ENCODE assay signal across 9 cellular contexts in the genomic region with DNA sequence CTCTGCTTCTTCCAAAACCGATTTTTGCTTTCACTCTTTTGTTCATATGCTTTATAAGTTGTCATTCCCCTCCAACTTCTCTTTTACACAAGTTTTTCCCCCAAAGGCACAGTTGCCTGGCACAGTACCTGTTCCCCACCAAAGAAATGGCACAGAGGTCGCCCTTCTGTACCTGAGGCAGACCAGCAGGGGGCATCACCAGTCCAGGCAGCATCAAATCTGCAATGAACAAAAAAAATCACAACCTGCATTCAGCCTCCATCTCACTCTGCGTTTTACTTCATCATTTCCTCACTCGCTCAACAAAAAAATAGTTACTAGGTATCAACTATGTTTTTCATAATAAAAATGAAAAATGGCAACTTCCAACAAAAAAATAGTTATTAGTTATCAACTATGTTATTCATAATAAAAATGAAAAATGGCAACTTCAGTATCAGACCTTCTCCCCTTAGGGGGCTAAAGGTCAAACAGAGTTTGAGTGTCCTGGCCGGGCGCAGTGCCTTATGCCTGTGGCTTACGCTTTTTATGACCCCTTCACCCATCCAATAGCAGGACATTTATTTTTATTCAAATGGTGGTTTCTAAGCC. TPM values are rescaled to one million over a fixed set of nuclear protein-coding genes. Genes with fewer than 3 reads are reported as not detected.
A peak's percentile ranks its signal among the peaks of the same experiment; 100 is the strongest.
DNase-seq lines count a peak whose midpoint lies in the region; ATAC-seq, FAIRE-seq and TF ChIP-seq lines count a peak whose summit lies in the region.
"Had no signal": no experiment of that assay in that cellular context is flagged by ENCODE, and none has a peak within 500 bp of the region (broad histone marks: within the 10 kb centered on the region; RNA-seq: fewer than 3 reads in every experiment).

No MANE protein-coding gene starts in this region.

- FAIRE-seq in HTR-8/SVneo (lab: Jason Lieb, UNC), result no peak
- FAIRE-seq: islet of Langerhans had no signal

- H3K4me3 ChIP-seq in NT2/D1 (ENCODE audit: insufficient read length, low read depth), result no peak overlapping the region
- no peak overlapping the region for H3K4me3 ChIP-seq in fibroblast of the aortic adventitia (ENCODE audit: low read depth, low read length)

- no peak overlapping the region for H3K9ac ChIP-seq in NT2/D1 (ENCODE audit: insufficient read length, low read depth)

- no peak for ATAC-seq in HG02840 (IDR thresholded peaks at IDR 0.05; ENCODE audit: low FRiP score, unreplicated experiment)

- DNase-seq in 8988T (peak; percentile 34), NT2/D1 (ENCODE audit: low read depth, low spot score) (peak; percentile 43), fibroblast of the aortic adventitia (ENCODE audit: low read depth) (peak; percentile 49), HTR-8/SVneo (ENCODE audit: insufficient read length, low spot score) (no peak)
- peak; percentile 63 for DNase-seq in activated T-cell treated with anti-CD3 and anti-CD28 coated beads, Interleukin-2, amount 50 U/mL, for 1 hour
- peak; percentile 66 for DNase-seq in stimulated activated CD4-positive, alpha-beta T cell treated with anti-CD3 and anti-CD28 coated beads, Interleukin-1b, Interleukin-23, amount 100 ng/mL, for 48 hours

- peak; percentile 87 for TF ChIP-seq CTCF in GM12873 (IDR thresholded peaks at IDR 0.05; ENCODE audit: insufficient read depth, low read depth, low read length, missing control alignments)
- peak; percentile 81 for TF ChIP-seq CTCF in fibroblast of the aortic adventitia (IDR thresholded peaks at IDR 0.05; ENCODE audit: insufficient read depth, low read length)

- peaks cover 68% of the 10 kb centered on the region for H3K36me3 ChIP-seq in NT2/D1 (ENCODE audit: insufficient read depth, insufficient read length, low read length)

- H3K9me3 ChIP-seq in NT2/D1 (ENCODE audit: insufficient read depth, low read length), result no peaks in the 10 kb centered on the region

- peaks cover 2% of the 10 kb centered on the region for H3K4me1 ChIP-seq in NT2/D1 (ENCODE audit: insufficient read depth, insufficient read length)

- H3K27me3 ChIP-seq in NT2/D1 (ENCODE audit: insufficient read depth, insufficient read length), result no peaks in the 10 kb centered on the region

RNA-seq across cellular contexts. Expression of a gene that starts 4.1 kb away (rescaled TPM):
- total RNA-seq in fibroblast of the aortic adventitia (ENCODE audit: low replicate concordance), result 33.5 and 42.5 TPM in 2 replicates

RNA-seq across cellular contexts. Expression of a gene that starts 27.1 kb away (rescaled TPM):
- 19.7 and 27.7 TPM in 2 replicates for total RNA-seq in fibroblast of the aortic adventitia (ENCODE audit: low replicate concordance)
